Comparison of ENCODE assay signal across 17 cellular contexts in the genomic region with DNA sequence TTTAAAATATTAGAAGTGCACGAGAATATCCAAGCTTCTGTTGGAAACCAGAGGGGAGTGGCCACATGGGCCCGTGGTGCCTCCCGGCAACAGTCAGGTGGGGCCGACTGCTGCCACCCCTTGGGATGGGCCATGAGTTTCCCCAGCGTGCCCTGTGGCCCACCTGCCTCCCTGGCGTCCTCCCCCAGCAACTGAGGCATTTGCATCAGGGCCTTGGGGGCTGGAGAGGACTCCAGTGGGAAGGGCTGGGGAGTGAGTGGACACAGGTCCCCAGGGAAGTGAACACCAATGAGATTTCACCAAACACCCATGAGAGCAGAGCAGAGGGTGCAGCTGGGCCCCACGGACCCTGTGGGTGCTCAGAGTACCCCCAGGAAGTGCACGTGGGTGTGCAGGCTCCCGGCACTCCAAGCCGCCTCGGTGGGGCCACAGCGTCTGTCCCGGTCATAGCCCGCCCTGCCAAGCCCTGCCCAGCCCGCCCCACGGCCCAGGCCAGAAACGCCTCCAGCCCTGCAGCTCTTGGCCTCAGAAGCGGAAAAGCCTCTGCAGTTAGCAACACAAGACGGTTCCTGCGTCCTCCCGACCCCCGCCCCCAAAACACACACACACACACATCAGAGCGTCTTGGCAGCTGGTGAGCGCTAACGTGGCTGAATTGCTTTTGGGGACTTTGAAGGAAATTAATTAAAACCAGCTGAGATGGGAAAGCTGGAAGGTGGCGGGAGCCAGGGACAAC. TPM values are rescaled to one million over a fixed set of nuclear protein-coding genes. Genes with fewer than 3 reads are reported as not detected.
DNase-seq lines count a peak whose midpoint lies in the region; ATAC-seq and TF ChIP-seq lines count a peak whose summit lies in the region.
"Had no signal": no experiment of that assay in that cellular context is flagged by ENCODE, and none has a peak within 500 bp of the region (broad histone marks: within the 10 kb centered on the region; RNA-seq: fewer than 3 reads in every experiment).

No MANE protein-coding gene starts in this region.

- H3K9ac ChIP-seq in mesenchymal stem cell (ENCODE audit: low read length) = peak overlapping the region; percentile 86
- H3K9ac ChIP-seq: parathyroid adenoma had no signal

- H3K23ac ChIP-seq in mesenchymal stem cell (ENCODE audit: low read length in 2 of 2) = no peak overlapping the region

- ATAC-seq in Right ventricle myocardium superior (ENCODE audit: poor library complexity) (peak; percentile 66), HG02884 (IDR thresholded peaks at IDR 0.05; ENCODE audit: unreplicated experiment) (no peak), upper lobe of right lung (no peak)
- no peak for ATAC-seq in CD8-positive, alpha-beta T cell

- H3K27me3 ChIP-seq in right atrium auricular region (no peaks in the 10 kb centered on the region), mesenchymal stem cell (ENCODE audit: control insufficient read depth in 1 of 2, insufficient read depth in 1 of 2, low read length in 2 of 2) (no peaks in the 10 kb centered on the region), upper lobe of right lung (peaks cover 4% of the 10 kb centered on the region)
- no peaks in the 10 kb centered on the region for H3K27me3 ChIP-seq in CD8-positive, alpha-beta T cell (ENCODE audit: insufficient read depth, low read length)

- no peak overlapping the region for H3K4me3 Mint-ChIP-seq in CD8-positive, alpha-beta T cell

- TF ChIP-seq CTCF in right atrium auricular region (IDR thresholded peaks at IDR 0.05) = no peak
- TF ChIP-seq CTCF in fibroblast of mammary gland (conservative IDR thresholded peaks at IDR 0.05; ENCODE audit: control insufficient read depth, insufficient read depth, low read depth, low read length) = no peak
- TF ChIP-seq CTCF in CD8-positive, alpha-beta T cell (IDR thresholded peaks at IDR 0.05) = no peak
- TF ChIP-seq CTCF in upper lobe of right lung (IDR thresholded peaks at IDR 0.05) = no peak

- no peak overlapping the region for H2BK15ac ChIP-seq in mesenchymal stem cell (ENCODE audit: low read depth, poor library complexity, severe bottlenecking)

- no peaks in the 10 kb centered on the region for H3K27me3 Mint-ChIP-seq in CD8-positive, alpha-beta T cell (ENCODE audit: low read depth)

- peaks cover 0 to 3% of the 10 kb centered on the region in 2 donors for H3K4me1 ChIP-seq in right atrium auricular region
- H3K4me1 ChIP-seq in mesenchymal stem cell (ENCODE audit: control insufficient read depth, insufficient read depth, low read depth, low read length) = peaks cover 9% of the 10 kb centered on the region
- peaks cover 5% of the 10 kb centered on the region for H3K4me1 ChIP-seq in CD8-positive, alpha-beta T cell (ENCODE audit: insufficient read depth, low read length)
- H3K4me1 ChIP-seq in upper lobe of right lung = no peaks in the 10 kb centered on the region
- H3K4me1 ChIP-seq: parathyroid adenoma had no signal

- peak overlapping the region; percentile 7 for H4K8ac ChIP-seq in mesenchymal stem cell (ENCODE audit: low read length)

- H2AFZ ChIP-seq in mesenchymal stem cell (ENCODE audit: low read depth, low read length) = no peak overlapping the region
- H2AFZ ChIP-seq: parathyroid adenoma had no signal

- no peaks in the 10 kb centered on the region for H3K9me3 Mint-ChIP-seq in CD8-positive, alpha-beta T cell

- no peak overlapping the region for H2BK5ac ChIP-seq in mesenchymal stem cell (ENCODE audit: low read depth, low read length, poor library complexity, severe bottlenecking)

- no peak overlapping the region for H3K14ac ChIP-seq in mesenchymal stem cell (ENCODE audit: low read length in 2 of 2)

- CTCF ChIA-PET in CD8-positive, alpha-beta T cell (lab: Charles Lee) = no interaction called here

- H3K36me3 ChIP-seq in right atrium auricular region = no peaks in the 10 kb centered on the region
- H3K36me3 ChIP-seq in mesenchymal stem cell (ENCODE audit: control insufficient read depth in 1 of 2, insufficient read depth in 2 of 2, low read depth in 1 of 2, low read length in 2 of 2) = peaks cover 11 to 20% of the 10 kb centered on the region in 2 experiments
- H3K36me3 ChIP-seq in CD8-positive, alpha-beta T cell (ENCODE audit: insufficient read depth, low read length) = no peaks in the 10 kb centered on the region
- H3K36me3 ChIP-seq in upper lobe of right lung = no peaks in the 10 kb centered on the region

- no peaks in the 10 kb centered on the region for H3K36me3 Mint-ChIP-seq in CD8-positive, alpha-beta T cell

- no peak overlapping the region for H3K27ac Mint-ChIP-seq in CD8-positive, alpha-beta T cell

- no peak overlapping the region for H3K4ac ChIP-seq in mesenchymal stem cell (ENCODE audit: low read depth in 1 of 2, low read length in 2 of 2)

- no peak overlapping the region for H3K4me2 ChIP-seq in mesenchymal stem cell (ENCODE audit: low read length, poor library complexity, severe bottlenecking)
- H3K4me2 ChIP-seq: A549 had no signal

- peaks cover 5% of the 10 kb centered on the region for H3K4me1 Mint-ChIP-seq in CD8-positive, alpha-beta T cell (ENCODE audit: low read depth)

- peak overlapping the region in 1 of 2 donors; percentile 22 for H3K4me3 ChIP-seq in right atrium auricular region
- peak overlapping the region; percentile 1 for H3K4me3 ChIP-seq in fibroblast of mammary gland (ENCODE audit: control insufficient read depth, low read depth, low read length)
- H3K4me3 ChIP-seq in mesenchymal stem cell (ENCODE audit: insufficient read depth in 1 of 2, low read depth in 1 of 2, low read length in 2 of 2) = peak overlapping the region in 1 of 2 experiments; percentile 82
- no peak overlapping the region for H3K4me3 ChIP-seq in CD8-positive, alpha-beta T cell (ENCODE audit: low read depth, low read length)
- no peak overlapping the region for H3K4me3 ChIP-seq in upper lobe of right lung
- H3K4me3 ChIP-seq: A549 had no signal

- no peak overlapping the region for H2BK12ac ChIP-seq in mesenchymal stem cell (ENCODE audit: low read length in 2 of 2)

- no peak overlapping the region for H4K91ac ChIP-seq in mesenchymal stem cell (ENCODE audit: low read length)

- no peak overlapping the region for H3K18ac ChIP-seq in mesenchymal stem cell (ENCODE audit: low read depth in 1 of 2, low read length in 2 of 2)

- H2BK120ac ChIP-seq in mesenchymal stem cell (ENCODE audit: low read depth, low read length) = no peak overlapping the region

- intact Hi-C loops in Right ventricle myocardium superior (cut with DNase I) = no loop called here
- intact Hi-C loops in CD8-positive, alpha-beta T cell (cut with DNase I, micrococcal nuclease) = no loop called here
- intact Hi-C loops in upper lobe of right lung (cut with DNase I) = no loop called here

- no peak overlapping the region for H3K27ac ChIP-seq in right atrium auricular region
- H3K27ac ChIP-seq in mesenchymal stem cell (ENCODE audit: low read length, poor library complexity, severe bottlenecking) = no peak overlapping the region
- no peak overlapping the region for H3K27ac ChIP-seq in CD8-positive, alpha-beta T cell (ENCODE audit: low read depth, low read length)
- H3K27ac ChIP-seq in upper lobe of right lung = no peak overlapping the region
- H3K27ac ChIP-seq: HL-60, parathyroid adenoma, VCaP had no signal

- H3K79me1 ChIP-seq in mesenchymal stem cell (replicated peaks; ENCODE audit: low read length, poor library complexity, severe bottlenecking) = no peaks in the 10 kb centered on the region

- DNase-seq in Right ventricle myocardium superior (peak; percentile 68), right atrium auricular region (ENCODE audit: low spot score) (no peak), fibroblast of mammary gland (ENCODE audit: low read depth) (peak; percentile 77), mesenchymal stem cell (no peak), OCI-M2 (lab: John Stamatoyannopoulos, UW; ENCODE audit: unreplicated experiment) (no peak), upper lobe of right lung (no peak)
- no peak for DNase-seq in CD8-positive, alpha-beta T cell
- DNase-seq: GF-D8, islet precursor cell, Kasumi-1, NCI-H146, NCI-H510A had no signal

- no peak overlapping the region for H2AK5ac ChIP-seq in mesenchymal stem cell (ENCODE audit: low read length, severe bottlenecking)

- no peaks in the 10 kb centered on the region for H3K9me3 ChIP-seq in right atrium auricular region
- no peaks in the 10 kb centered on the region for H3K9me3 ChIP-seq in mesenchymal stem cell (ENCODE audit: control insufficient read depth, low read length)
- H3K9me3 ChIP-seq in CD8-positive, alpha-beta T cell (ENCODE audit: low read length) = no peaks in the 10 kb centered on the region
- H3K9me3 ChIP-seq in upper lobe of right lung = no peaks in the 10 kb centered on the region
- H3K9me3 ChIP-seq: A549 had no signal

- WGBS in mesenchymal stem cell = 89% methylated on average over 21 of the region's 26 CpGs

- POLR2A ChIA-PET in CD8-positive, alpha-beta T cell (lab: Charles Lee) = no interaction called here

RNA-seq across cellular contexts. Expression of gene ZNF469, which starts 22.7 kb away (rescaled TPM):
- 0.94 TPM for total RNA-seq in Right ventricle myocardium superior
- under 1 TPM; 0.56 to 0.83 TPM for total RNA-seq in right atrium auricular region
- 11.1 TPM for polyA plus RNA-seq in mesenchymal stem cell (2013, experiment 1 of 2)
- 10.4 TPM for polyA plus RNA-seq in mesenchymal stem cell (2013, experiment 2 of 2)
- total RNA-seq in CD8-positive, alpha-beta T cell = 1 to 10 TPM in 1 of 2 experiments, under 1 TPM in 1; 0.83 to 1.0 TPM
- 2.1 TPM for total RNA-seq in upper lobe of right lung

RNA-seq across cellular contexts. Expression of gene ZFPM1, which starts 47.6 kb away (rescaled TPM):
- 3.6 TPM for total RNA-seq in Right ventricle myocardium superior
- total RNA-seq in right atrium auricular region = 1 to 10 TPM; 1.7 to 2.4 TPM
- polyA plus RNA-seq in mesenchymal stem cell (2013, experiment 1 of 2) = 3.4 TPM
- 3.4 TPM for polyA plus RNA-seq in mesenchymal stem cell (2013, experiment 2 of 2)
- 10 to 100 TPM; 43.4 to 46.5 TPM for total RNA-seq in CD8-positive, alpha-beta T cell
- 8.4 TPM for total RNA-seq in upper lobe of right lung

Comparison
In these comparisons a context has a peak if more than half of its experiments do, and no peak if none do; other contexts are left out.
1. DNase-seq: peak in Right ventricle myocardium superior (single experiment) and fibroblast of mammary gland (single experiment); none in right atrium auricular region (single experiment), mesenchymal stem cell (single experiment), CD8-positive, alpha-beta T cell (0 of 7), OCI-M2 (single experiment) and upper lobe of right lung (single experiment).